23 cellular contexts compared by ENCODE assay signal in genomic region chr9:85045271-85045670, GRCh38.
DNase-seq lines count a peak whose midpoint lies in the region; ATAC-seq and TF ChIP-seq lines count a peak whose summit lies in the region.
"Had no signal": no experiment of that assay in that cellular context is flagged by ENCODE, and none has a peak within 500 bp of the region (broad histone marks: within the 10 kb centered on the region; RNA-seq: fewer than 3 reads in every experiment).

No MANE protein-coding gene starts in this region.

- H3K27ac ChIP-seq in Panc1 (ENCODE audit: low read length) (no peak overlapping the region), transverse colon (no peak overlapping the region)
- H3K27ac ChIP-seq: BLaER1, PC-9, RWPE1 had no signal

- intact Hi-C loops in Panc1 (cut with micrococcal nuclease; ENCODE audit: unreplicated experiment), result no loop called here
- intact Hi-C loops in transverse colon (cut with DNase I; ENCODE audit: low total_unique reads), result no loop called here

- no peak for TF ChIP-seq POLR2A in transverse colon (IDR thresholded peaks at IDR 0.05)

- DNase-seq in Caki2 (ENCODE audit: low read depth) (peak; percentile 47), Panc1 (ENCODE audit: low read depth, low spot score) (peak; percentile 39), kidney tubule cell (ENCODE audit: low spot score) (peak; percentile 6), transverse colon (peak; percentile 15), SKM-1 treated with dmso at 0.1 percent for 144 hours (lab: John Stamatoyannopoulos, UW; ENCODE audit: unreplicated experiment) (no peak)
- DNase-seq in activated CD4-positive, CD25-positive, alpha-beta regulatory T cell treated with anti-CD3 and anti-CD28 coated beads, Interleukin-2, amount 50 U/mL, for 72 hours, result no peak
- no peak for DNase-seq in activated naive CD4-positive, alpha-beta T cell treated with anti-CD3 and anti-CD28 coated beads, Interleukin-2, amount 50 U/mL, for 16 hours
- DNase-seq: CD4-positive, CD25-positive, alpha-beta regulatory T cell; DMS53; IMR-90; KG1; NCI-H1048; NCI-H1417; NCI-H1694; NCI-H2029 treated with DMSO at 0.1 percent for 48 hours; NCI-H446 treated with DMSO at 0.1 percent for 48 hours; NCI-H526; NCI-H82; NK-92 treated with Interleukin-12 subunit alpha and Interleukin-12 subunit beta, amount 100 ng/mL, for 24 hours; PC-9; SHP77 had no signal

- no peaks in the 10 kb centered on the region for H3K27me3 ChIP-seq in Panc1 (ENCODE audit: control insufficient read depth, insufficient read depth, low read length)
- H3K27me3 ChIP-seq in transverse colon, result no peaks in the 10 kb centered on the region
- H3K27me3 ChIP-seq: BLaER1 had no signal

- no peak for ATAC-seq in Panc1

- in situ Hi-C loops in Caki2 (cut with HindIII; ENCODE audit: low pct_unique_long_range_greater_than_20kb, low sequenced_read_pairs), result no loop called here
- in situ Hi-C loops in Panc1 (cut with HindIII; ENCODE audit: low pct_unique_long_range_greater_than_20kb, low sequenced_read_pairs), result no loop called here
- in situ Hi-C loops in transverse colon (cut with MboI; ENCODE audit: low pct_ligation_motif_present in 1 of 4, low pct_unique_long_range_greater_than_20kb in 1 of 4, low sequenced_read_pairs in 3 of 4), result no loop called here

- WGBS in transverse colon (ENCODE audit: low coverage in 1 of 2), 2 donors, result 73 to 89% methylated on average over 1 to 6 of the region's 6 CpGs

- no peaks in the 10 kb centered on the region for H3K4me1 ChIP-seq in Panc1 (ENCODE audit: control insufficient read depth, insufficient read depth, low read length)
- H3K4me1 ChIP-seq in transverse colon, result no peaks in the 10 kb centered on the region

- POLR2A ChIA-PET in Panc1 (lab: Charles Lee), result no interaction called here

- CTCF ChIA-PET in Panc1 (lab: Charles Lee), result no interaction called here

- H3K36me3 ChIP-seq in Panc1 (ENCODE audit: control insufficient read depth, insufficient read depth, low read length) (no peaks in the 10 kb centered on the region), transverse colon (no peaks in the 10 kb centered on the region)
- H3K36me3 ChIP-seq: BLaER1 had no signal

- no TSS peak for BruUV-seq in Panc1 (replicated peaks; lab: Mats Ljungman, UMichigan)

- H3K9me3 ChIP-seq in Panc1 (ENCODE audit: control insufficient read depth, insufficient read depth, low read depth, low read length) (no peaks in the 10 kb centered on the region), transverse colon (no peaks in the 10 kb centered on the region)
- H3K9me3 ChIP-seq: BLaER1 had no signal

- H3K4me3 ChIP-seq in Panc1 (ENCODE audit: low read depth in 2 of 2, low read length in 2 of 2), result no peak overlapping the region
- H3K4me3 ChIP-seq in transverse colon, result no peak overlapping the region
- H3K4me3 ChIP-seq: BLaER1, PC-9 had no signal

- TF ChIP-seq EP300 in transverse colon (IDR thresholded peaks at IDR 0.05; ENCODE audit: low read depth), result no peak

- no peak for TF ChIP-seq CTCF in Panc1 (IDR thresholded peaks at IDR 0.05)
- no peak for TF ChIP-seq CTCF in transverse colon (IDR thresholded peaks at IDR 0.05)

Comparison
In these comparisons a context has a peak if more than half of its experiments do, and no peak if none do; other contexts are left out.
1. DNase-seq: peak in Caki2 (single experiment), Panc1 (single experiment), kidney tubule cell (single experiment) and transverse colon (single experiment); none in activated CD4-positive, CD25-positive, alpha-beta regulatory T cell treated with anti-CD3 and anti-CD28 coated beads, Interleukin-2, amount 50 U/mL, for 72 hours (single experiment), activated naive CD4-positive, alpha-beta T cell treated with anti-CD3 and anti-CD28 coated beads, Interleukin-2, amount 50 U/mL, for 16 hours (single experiment) and SKM-1 treated with dmso at 0.1 percent for 144 hours (single experiment).